Comparison of ENCODE assay signal across 19 cellular contexts in genomic region chr2:85247591-85247990, GRCh38.
A peak's percentile ranks its signal among the peaks of the same experiment; 100 is the strongest.
DNase-seq lines count a peak whose midpoint lies in the region; ATAC-seq and TF ChIP-seq lines count a peak whose summit lies in the region.
"Had no signal": no experiment of that assay in that cellular context is flagged by ENCODE, and none has a peak within 500 bp of the region (broad histone marks: within the 10 kb centered on the region; RNA-seq: fewer than 3 reads in every experiment).

No MANE protein-coding gene starts in this region.

- peaks cover 24% of the 10 kb centered on the region for H3F3A ChIP-seq in neural progenitor cell (ENCODE audit: low read depth)

- no peak overlapping the region for H2AK5ac ChIP-seq in H9 (ENCODE audit: insufficient read length, low read length)

- no peak overlapping the region for H4K5ac ChIP-seq in H9 (ENCODE audit: insufficient read length, low read depth, low read length)

- H3K27me3 ChIP-seq in H9 (ENCODE audit: insufficient read depth, low read length), result no peaks in the 10 kb centered on the region
- H3K27me3 ChIP-seq in dorsolateral prefrontal cortex, result no peaks in the 10 kb centered on the region
- no peaks in the 10 kb centered on the region for H3K27me3 ChIP-seq in neural progenitor cell
- H3K27me3 ChIP-seq: Peyer's patch had no signal

- TF ChIP-seq CTCF in H9 (conservative IDR thresholded peaks at IDR 0.05) (no peak), dorsolateral prefrontal cortex (IDR thresholded peaks at IDR 0.05 in 54 of 56, conservative IDR thresholded peaks at IDR 0.05 in 2 of 56; ENCODE audit: low read depth in 1 of 56, partially characterized antibody in 56 of 56) (no peak), neural progenitor cell (IDR thresholded peaks at IDR 0.05) (no peak), mucosa of descending colon (IDR thresholded peaks at IDR 0.05) (no peak)

- H3K27ac ChIP-seq in H9 (ENCODE audit: insufficient read length, low read depth, low read length), result peak overlapping the region; percentile 72
- H3K27ac ChIP-seq in dorsolateral prefrontal cortex, result peak overlapping the region in 36 of 59 donors; percentile 1 to 81 (median 60)
- H3K27ac ChIP-seq in neural progenitor cell, result no peak overlapping the region
- H3K27ac ChIP-seq: Peyer's patch had no signal

- H4K20me1 ChIP-seq in H9 (ENCODE audit: control insufficient read depth, insufficient read depth, insufficient read length), result no peaks in the 10 kb centered on the region
- H4K20me1 ChIP-seq in neural progenitor cell (ENCODE audit: low read depth), result no peaks in the 10 kb centered on the region

- no peak overlapping the region for H2BK12ac ChIP-seq in H9 (ENCODE audit: insufficient read length, low read depth, low read length)

- H2BK5ac ChIP-seq in H9 (ENCODE audit: insufficient read length, low read length), result no peak overlapping the region

- peaks cover 88 to 90% of the 10 kb centered on the region in 2 experiments for H3K4me1 Mint-ChIP-seq in H9
- peaks cover 61% of the 10 kb centered on the region for H3K4me1 Mint-ChIP-seq in neural progenitor cell
- H3K4me1 Mint-ChIP-seq in naive thymus-derived CD8-positive, alpha-beta T cell, result no peaks in the 10 kb centered on the region

- no peak overlapping the region for H2BK15ac ChIP-seq in H9 (ENCODE audit: low read depth, low read length)

- no peak overlapping the region for H3T11ph ChIP-seq in H9 (ENCODE audit: low read length)

- H3K4me1 ChIP-seq in H9 (ENCODE audit: insufficient read depth, low read length) (peaks cover 56% of the 10 kb centered on the region), neural progenitor cell (peaks cover 65% of the 10 kb centered on the region), mucosa of descending colon (ENCODE audit: low read depth) (peaks cover 20% of the 10 kb centered on the region)

- H3K9ac ChIP-seq in H9 (ENCODE audit: extremely low read depth, insufficient read length, low read length) (no peak overlapping the region), neural progenitor cell (no peak overlapping the region)

- no peak overlapping the region for H4K8ac ChIP-seq in H9 (replicated peaks; ENCODE audit: insufficient read length, low read depth, low read length)

- H3K27ac Mint-ChIP-seq in H9 (peak overlapping the region; percentile 30 to 95 (median 93); a peak in 6 of 7 replicates), neural progenitor cell (no peak overlapping the region)
- H3K27ac Mint-ChIP-seq in naive thymus-derived CD8-positive, alpha-beta T cell, result no peak overlapping the region
- H3K27ac Mint-ChIP-seq: CD4-positive, CD25-positive, alpha-beta regulatory T cell had no signal

- WGBS in H9 (ENCODE audit: extremely low coverage, insufficient read length, low lambda C conversion rate), result no CpG with 5 or more reads among the region's 7 CpGs

- H3K4me2 ChIP-seq in H9 (ENCODE audit: insufficient read depth, insufficient read length, low read length) (peak overlapping the region; percentile 56), neural progenitor cell (peak overlapping the region; percentile 64)

- H2BK120ac ChIP-seq in H9 (ENCODE audit: low read depth, low read length, poor library complexity, severe bottlenecking), result no peak overlapping the region

- H3K23me2 ChIP-seq in H9 (ENCODE audit: insufficient read length, low read depth, low read length, poor library complexity, severe bottlenecking), result peaks cover 3% of the 10 kb centered on the region

- H3K14ac ChIP-seq in H9 (ENCODE audit: insufficient read depth, low read length), result no peak overlapping the region

- H3K36me3 Mint-ChIP-seq in H9 (ENCODE audit: insufficient read depth in 1 of 3, low read depth in 3 of 3) (peaks cover 11 to 14% (median 13%) of the 10 kb centered on the region in 3 experiments; a peak in 6 of 7 replicates), neural progenitor cell (peaks cover 11% of the 10 kb centered on the region)
- no peaks in the 10 kb centered on the region for H3K36me3 Mint-ChIP-seq in naive thymus-derived CD8-positive, alpha-beta T cell
- H3K36me3 Mint-ChIP-seq: CD4-positive, CD25-positive, alpha-beta regulatory T cell had no signal

- H3K36me3 ChIP-seq in neural progenitor cell (no peaks in the 10 kb centered on the region), mucosa of descending colon (ENCODE audit: low read depth) (no peaks in the 10 kb centered on the region)
- H3K36me3 ChIP-seq: Peyer's patch had no signal

- POLR2A ChIA-PET in naive thymus-derived CD8-positive, alpha-beta T cell (lab: Charles Lee), result no interaction called here

- H3K4me3 ChIP-seq in dorsolateral prefrontal cortex (no peak overlapping the region), neural progenitor cell (no peak overlapping the region), mucosa of descending colon (no peak overlapping the region)
- H3K4me3 ChIP-seq: Peyer's patch had no signal

- H3K79me1 ChIP-seq in H9 (ENCODE audit: insufficient read depth, low read depth, low read length, poor library complexity, severe bottlenecking), result peaks cover 18% of the 10 kb centered on the region

- intact Hi-C loops in dorsolateral prefrontal cortex (cut with DNase I) (loop anchor here (5.0 to 10.0 kb wide), 3 partner anchors 35 to 113 kb away; partner anchors contain the start of gene TCF7L1 (in 2 of the 2)), mucosa of descending colon (cut with DNase I, micrococcal nuclease) (no loop called here)

- no peak overlapping the region for H3K18ac ChIP-seq in H9 (ENCODE audit: insufficient read length, low read depth, low read length)

- no peak overlapping the region for H3K56ac ChIP-seq in H9 (ENCODE audit: insufficient read length, low read depth, low read length)

- H3K4me3 Mint-ChIP-seq in H9 (peak overlapping the region; percentile 4 to 57; a peak in 2 of 5 replicates), neural progenitor cell (no peak overlapping the region)
- H3K4me3 Mint-ChIP-seq in naive thymus-derived CD8-positive, alpha-beta T cell, result no peak overlapping the region
- H3K4me3 Mint-ChIP-seq: CD4-positive, CD25-positive, alpha-beta regulatory T cell had no signal

- ATAC-seq in naive thymus-derived CD8-positive, alpha-beta T cell, result no peak
- no peak for ATAC-seq in mucosa of descending colon
- no peak for ATAC-seq in HG02588 (IDR thresholded peaks at IDR 0.05; ENCODE audit: unreplicated experiment)
- no peak for ATAC-seq in HG02763 (IDR thresholded peaks at IDR 0.05; ENCODE audit: unreplicated experiment)

- no peak overlapping the region for H2BK20ac ChIP-seq in H9 (ENCODE audit: low read depth, low read length, poor library complexity, severe bottlenecking)

- H3K27me3 Mint-ChIP-seq in H9 (ENCODE audit: low read depth) (peaks cover 1% of the 10 kb centered on the region; the same call in 1 of the 2 replicates), neural progenitor cell (ENCODE audit: insufficient read depth, low read depth) (peaks cover 7% of the 10 kb centered on the region)
- peaks cover 4 to 25% (median 16%) of the 10 kb centered on the region in 5 donors for H3K27me3 Mint-ChIP-seq in naive thymus-derived CD8-positive, alpha-beta T cell

- H3K9me3 Mint-ChIP-seq in H9, result peaks cover 0 to 2% of the 10 kb centered on the region in 2 experiments; a peak in 1 of 5 replicates
- no peaks in the 10 kb centered on the region for H3K9me3 Mint-ChIP-seq in neural progenitor cell
- no peaks in the 10 kb centered on the region for H3K9me3 Mint-ChIP-seq in naive thymus-derived CD8-positive, alpha-beta T cell
- H3K9me3 Mint-ChIP-seq: CD4-positive, CD25-positive, alpha-beta regulatory T cell had no signal

- no peak overlapping the region for H4K91ac ChIP-seq in H9 (ENCODE audit: insufficient read length, low read depth, low read length)

- H3K4ac ChIP-seq in H9 (ENCODE audit: low read depth, low read length), result no peak overlapping the region

- peaks cover 31% of the 10 kb centered on the region; the same call in 1 of the 2 replicates for H3K79me2 ChIP-seq in H9 (ENCODE audit: insufficient read depth, low read length)
- peaks cover 53% of the 10 kb centered on the region for H3K79me2 ChIP-seq in neural progenitor cell (ENCODE audit: low read depth)

- H2AFZ ChIP-seq in H9 (ENCODE audit: low read length) (no peak overlapping the region), neural progenitor cell (replicated peaks) (no peak overlapping the region)

- H3K23ac ChIP-seq in H9 (ENCODE audit: insufficient read length, low read depth, low read length), result no peak overlapping the region

- H3K9me3 ChIP-seq in H9 (ENCODE audit: control insufficient read depth, low read depth, low read length), result no peaks in the 10 kb centered on the region
- H3K9me3 ChIP-seq in neural progenitor cell (ENCODE audit: low read depth), result no peaks in the 10 kb centered on the region
- H3K9me3 ChIP-seq in mucosa of descending colon, result no peaks in the 10 kb centered on the region
- H3K9me3 ChIP-seq: Peyer's patch had no signal

- no peak for DNase-seq in H9
- DNase-seq in NAMALWA (ENCODE audit: low spot score), result peak; percentile 15
- DNase-seq in dorsolateral prefrontal cortex, result no peak
- DNase-seq in neural progenitor cell (ENCODE audit: low spot score), result no peak
- DNase-seq in naive thymus-derived CD8-positive, alpha-beta T cell, result no peak
- no peak for DNase-seq in mucosa of descending colon
- DNase-seq: AML-193; Calu3; CD4-positive, CD25-positive, alpha-beta regulatory T cell; DMS79; KBM-7; NCI-H1105; NCI-H187; NCI-H446; NCI-H82; Peyer's patch; SHP77 had no signal

Comparison
In these comparisons a context has a peak if more than half of its experiments do, and no peak if none do; other contexts are left out.
1. H3K27ac Mint-ChIP-seq: peak in H9 (3 of 3); none in neural progenitor cell (single experiment) and naive thymus-derived CD8-positive, alpha-beta T cell (0 of 10).
2. H3K4me3 Mint-ChIP-seq: peak in H9 (2 of 2); none in neural progenitor cell (single experiment) and naive thymus-derived CD8-positive, alpha-beta T cell (0 of 10).
3. intact Hi-C loops: an anchor here in dorsolateral prefrontal cortex (5.0 to 10.0 kb wide); none called in mucosa of descending colon.